ENCODE assay signal across 17 cellular contexts in genomic region chr11:74463216-74463615, GRCh38. TPM values are rescaled to one million over a fixed set of nuclear protein-coding genes. Genes with fewer than 3 reads are reported as not detected.
DNase-seq lines count a peak whose midpoint lies in the region; ATAC-seq and TF ChIP-seq lines count a peak whose summit lies in the region.
"Had no signal": no experiment of that assay in that cellular context is flagged by ENCODE, and none has a peak within 500 bp of the region (broad histone marks: within the 10 kb centered on the region; RNA-seq: fewer than 3 reads in every experiment).

No MANE protein-coding gene starts in this region.

- no peaks in the 10 kb centered on the region for H3K9me3 Mint-ChIP-seq in stimulated activated naive CD8-positive, alpha-beta T cell treated with anti-CD3 and anti-CD28 coated beads, Interleukin-15, amount 100 ng/mL, for 72 hours
- H3K9me3 Mint-ChIP-seq: CD4-positive, alpha-beta T cell; GM23338 had no signal

- H3K27me3 ChIP-seq in hepatocyte (no peaks in the 10 kb centered on the region), neutrophil (no peaks in the 10 kb centered on the region)

- DNase-seq in stimulated activated naive CD8-positive, alpha-beta T cell treated with anti-CD3 and anti-CD28 coated beads, Interleukin-15, amount 100 ng/mL, for 72 hours: no peak
- no peak for DNase-seq in stimulated activated naive CD8-positive, alpha-beta T cell treated with anti-CD3 and anti-CD28 coated beads, Interleukin-15, Interleukin-2, amounts not matched to agents 100 U/mL and 50 U/mL, for 24 hours
- no peak for DNase-seq in hepatocyte (ENCODE audit: low spot score)
- DNase-seq in NCI-H2196 (lab: John Stamatoyannopoulos, UW; ENCODE audit: unreplicated experiment): no peak
- DNase-seq in left lobe of liver (ENCODE audit: low spot score): no peak
- no peak for DNase-seq in effector CD4-positive, alpha-beta T cell
- DNase-seq: 8988T; ACHN; C1 segment of cervical spinal cord; CD4-positive, alpha-beta T cell; DMS79; H7 had no signal

- no peak for ATAC-seq in stimulated activated naive CD8-positive, alpha-beta T cell treated with anti-CD3 and anti-CD28 coated beads, Interleukin-15, amount 100 ng/mL, for 72 hours
- ATAC-seq in stimulated activated naive CD8-positive, alpha-beta T cell treated with anti-CD3 and anti-CD28 coated beads, Interleukin-15, Interleukin-2, amounts not matched to agents 100 U/mL and 50 U/mL, for 24 hours: no peak
- no peak for ATAC-seq in left lobe of liver
- ATAC-seq: GM12878, GM23338 had no signal

- H3K9me3 ChIP-seq in hepatocyte (ENCODE audit: low read depth) (no peaks in the 10 kb centered on the region), neutrophil (no peaks in the 10 kb centered on the region)

- H3K4me2 ChIP-seq in hepatocyte: no peak overlapping the region
- H3K4me2 ChIP-seq: GM23338 had no signal

- H3K27me3 Mint-ChIP-seq in stimulated activated naive CD8-positive, alpha-beta T cell treated with anti-CD3 and anti-CD28 coated beads, Interleukin-15, amount 100 ng/mL, for 72 hours: peaks cover 37% of the 10 kb centered on the region

- H3K79me2 ChIP-seq in hepatocyte: peaks cover 26% of the 10 kb centered on the region

- no peak overlapping the region for H2AFZ ChIP-seq in hepatocyte
- H2AFZ ChIP-seq: GM23338 had no signal

- H3K27ac Mint-ChIP-seq in stimulated activated naive CD8-positive, alpha-beta T cell treated with anti-CD3 and anti-CD28 coated beads, Interleukin-15, amount 100 ng/mL, for 72 hours: peak overlapping the region; percentile 5 to 28
- H3K27ac Mint-ChIP-seq: CD4-positive, alpha-beta T cell; GM23338 had no signal

- no peaks in the 10 kb centered on the region for H3K9me2 ChIP-seq in hepatocyte (replicated peaks; ENCODE audit: insufficient read depth)

- no peak overlapping the region for H3K4me3 ChIP-seq in hepatocyte
- peak overlapping the region; percentile 85 to 95 for H3K4me3 ChIP-seq in neutrophil (ENCODE audit: low read depth in 1 of 2, low read length in 1 of 2)
- H3K4me3 ChIP-seq: GM12878, GM23338 had no signal

- H3K4me3 Mint-ChIP-seq in stimulated activated naive CD8-positive, alpha-beta T cell treated with anti-CD3 and anti-CD28 coated beads, Interleukin-15, amount 100 ng/mL, for 72 hours: no peak overlapping the region
- H3K4me3 Mint-ChIP-seq: CD4-positive, alpha-beta T cell; GM23338 had no signal

- no peaks in the 10 kb centered on the region for H4K20me1 ChIP-seq in hepatocyte (ENCODE audit: insufficient read depth, poor library complexity, severe bottlenecking)

- H3K27ac ChIP-seq in hepatocyte (peak overlapping the region; percentile 93), neutrophil (peak overlapping the region; percentile 97)

- H3K4me1 ChIP-seq in hepatocyte (ENCODE audit: insufficient read depth): peaks cover 43% of the 10 kb centered on the region
- peaks cover 73 to 93% of the 10 kb centered on the region in 2 experiments for H3K4me1 ChIP-seq in neutrophil (ENCODE audit: control insufficient read depth in 1 of 2, insufficient read depth in 1 of 2, low read depth in 1 of 2, low read length in 1 of 2)

- WGBS in hepatocyte (ENCODE audit: low lambda C conversion rate, missing lambda C conversion rate): 80% methylated on average over 1 of the region's 1 CpG

- TF ChIP-seq CTCF in hepatocyte (IDR thresholded peaks at IDR 0.05; ENCODE audit: poor library complexity) (no peak), neutrophil (IDR thresholded peaks at IDR 0.05) (no peak)

- H3K4me1 Mint-ChIP-seq in stimulated activated naive CD8-positive, alpha-beta T cell treated with anti-CD3 and anti-CD28 coated beads, Interleukin-15, amount 100 ng/mL, for 72 hours: no peaks in the 10 kb centered on the region

- H3K36me3 ChIP-seq in hepatocyte (replicated peaks; ENCODE audit: insufficient read depth, low read depth) (no peaks in the 10 kb centered on the region), neutrophil (peaks cover 13% of the 10 kb centered on the region)

RNA-seq across cellular contexts. Expression of gene KCNE3, which starts 4.1 kb away (rescaled TPM):
- total RNA-seq in hepatocyte: 17.1 and 18.6 TPM in 2 replicates
- 8.7 and 9.6 TPM in 2 replicates for polyA plus RNA-seq in hepatocyte
- total RNA-seq in left lobe of liver: 2.1 TPM
- total RNA-seq: G401, GM12878, HT1080 had no signal
- polyA plus RNA-seq: GM12878 had no signal

RNA-seq across cellular contexts. Expression of gene LIPT2, which starts 30.3 kb away (rescaled TPM):
- 9.8 and 14.3 TPM in 2 replicates for total RNA-seq in hepatocyte
- 9.2 and 12.4 TPM in 2 replicates for polyA plus RNA-seq in hepatocyte
- 2.7 TPM for total RNA-seq in left lobe of liver
